Comparison of ENCODE assay signal across 13 cellular contexts in genomic region chr7:54811925-54812264, GRCh38. TPM values are rescaled to one million over a fixed set of nuclear protein-coding genes. Genes with fewer than 3 reads are reported as not detected.
DNase-seq lines count a peak whose midpoint lies in the region; ATAC-seq and TF ChIP-seq lines count a peak whose summit lies in the region.
"Had no signal": no experiment of that assay in that cellular context is flagged by ENCODE, and none has a peak within 500 bp of the region (broad histone marks: within the 10 kb centered on the region; RNA-seq: fewer than 3 reads in every experiment).

No MANE protein-coding gene starts in this region.

- no peak overlapping the region for H4K91ac ChIP-seq in neuronal stem cell (ENCODE audit: low read depth, low read length, poor library complexity)

- H3K27ac ChIP-seq in BLaER1: no peak overlapping the region
- no peak overlapping the region for H3K27ac ChIP-seq in neuronal stem cell (replicated peaks; ENCODE audit: low read length)
- H3K27ac ChIP-seq in Karpas-422 (ENCODE audit: low read length): no peak overlapping the region

- ATAC-seq in HG03196 (IDR thresholded peaks at IDR 0.05; ENCODE audit: unreplicated experiment): no peak

- peak overlapping the region; percentile 43 for H3K4me2 ChIP-seq in BLaER1
- H3K4me2 ChIP-seq in neuronal stem cell (ENCODE audit: insufficient read depth, low read length, poor library complexity, severe bottlenecking): no peak overlapping the region
- H3K4me2 ChIP-seq in Karpas-422 (ENCODE audit: low read depth, low read length, poor library complexity, severe bottlenecking): no peak overlapping the region

- H3K4me1 ChIP-seq in BLaER1 (peaks cover 36% of the 10 kb centered on the region), neuronal stem cell (ENCODE audit: control insufficient read depth in 2 of 2, insufficient read depth in 1 of 2, low read depth in 1 of 2, low read length in 2 of 2) (no peaks in the 10 kb centered on the region), Karpas-422 (ENCODE audit: low read length) (no peaks in the 10 kb centered on the region)

- H3K36me3 ChIP-seq in BLaER1 (no peaks in the 10 kb centered on the region), neuronal stem cell (replicated peaks in 1 of 2; ENCODE audit: control insufficient read depth in 2 of 2, insufficient read depth in 2 of 2, low read length in 2 of 2) (no peaks in the 10 kb centered on the region), Karpas-422 (ENCODE audit: insufficient read depth, low read length) (no peaks in the 10 kb centered on the region)

- H3K4ac ChIP-seq in neuronal stem cell (ENCODE audit: low read length): no peak overlapping the region

- H4K20me1 ChIP-seq in BLaER1: no peaks in the 10 kb centered on the region
- no peaks in the 10 kb centered on the region for H4K20me1 ChIP-seq in Karpas-422 (ENCODE audit: insufficient read depth, low read depth, low read length)

- H3K4me3 ChIP-seq in BLaER1 (no peak overlapping the region), WI38 (ENCODE audit: low read depth, low read length) (peak overlapping the region; percentile 20), fibroblast of mammary gland (ENCODE audit: control insufficient read depth, low read depth, low read length) (no peak overlapping the region), neuronal stem cell (ENCODE audit: low read length in 2 of 2) (no peak overlapping the region), Karpas-422 (ENCODE audit: low read length) (no peak overlapping the region)

- no peak overlapping the region for H2BK12ac ChIP-seq in neuronal stem cell (ENCODE audit: low read length)

- no peak for TF ChIP-seq CTCF in WI38 (IDR thresholded peaks at IDR 0.05; ENCODE audit: low read depth, low read length)
- TF ChIP-seq CTCF in fibroblast of mammary gland (conservative IDR thresholded peaks at IDR 0.05; ENCODE audit: control insufficient read depth, insufficient read depth, low read depth, low read length): no peak

- H2AFZ ChIP-seq in neuronal stem cell (ENCODE audit: low read length) (peak overlapping the region; percentile 29), Karpas-422 (ENCODE audit: low read length) (no peak overlapping the region)

- no peak overlapping the region for H3K23ac ChIP-seq in neuronal stem cell (ENCODE audit: low read depth, low read length, poor library complexity)

- no peaks in the 10 kb centered on the region for H3K27me3 ChIP-seq in BLaER1
- H3K27me3 ChIP-seq in neuronal stem cell (ENCODE audit: control insufficient read depth in 3 of 3, insufficient read depth in 3 of 3, low read depth in 1 of 3, low read length in 3 of 3): peaks cover 0 to 4% (median 0%) of the 10 kb centered on the region in 3 experiments
- no peaks in the 10 kb centered on the region for H3K27me3 ChIP-seq in Karpas-422 (ENCODE audit: low read length)

- no peaks in the 10 kb centered on the region for H3K79me1 ChIP-seq in neuronal stem cell (ENCODE audit: low read depth, low read length)

- H2AK5ac ChIP-seq in neuronal stem cell (ENCODE audit: low read depth, low read length): no peak overlapping the region

- H3K9ac ChIP-seq in BLaER1 (no peak overlapping the region), neuronal stem cell (ENCODE audit: low read depth, low read length, poor library complexity) (no peak overlapping the region), Karpas-422 (ENCODE audit: low read length) (no peak overlapping the region)

- H2BK15ac ChIP-seq in neuronal stem cell (ENCODE audit: low read length): no peak overlapping the region

- H3K18ac ChIP-seq in neuronal stem cell (ENCODE audit: low read length): no peak overlapping the region

- DNase-seq in fibroblast of mammary gland (ENCODE audit: low read depth) (peak; percentile 79), neuronal stem cell (ENCODE audit: low spot score) (no peak), Karpas-422 (no peak), KG1 (lab: John Stamatoyannopoulos, UW) (no peak), kidney glomerular epithelial cell (lab: John Stamatoyannopoulos, UW) (no peak)
- DNase-seq: activated CD8-positive, alpha-beta memory T cell treated with anti-CD3 and anti-CD28 coated beads for 24 hours; activated naive CD4-positive, alpha-beta T cell treated with anti-CD3 and anti-CD28 coated beads, Interleukin-2, amount 50 U/mL, for 16 hours; DND-41; effector CD4-positive, alpha-beta T cell; NCI-H2081 treated with DMSO at 0.1 percent for 48 hours had no signal

- H3K9me3 ChIP-seq in BLaER1 (peaks cover 9% of the 10 kb centered on the region; the same call in 1 of the 2 replicates), neuronal stem cell (replicated peaks in 1 of 2; ENCODE audit: control insufficient read depth in 2 of 2, insufficient read depth in 1 of 2, low read depth in 1 of 2, low read length in 2 of 2) (no peaks in the 10 kb centered on the region), Karpas-422 (ENCODE audit: low read length) (no peaks in the 10 kb centered on the region)

- no peak overlapping the region for H2BK120ac ChIP-seq in neuronal stem cell (ENCODE audit: low read depth, low read length)

- H3K9me2 ChIP-seq in Karpas-422 (replicated peaks; ENCODE audit: insufficient read depth, low read length): no peaks in the 10 kb centered on the region

- H3K14ac ChIP-seq in neuronal stem cell (ENCODE audit: low read length): no peak overlapping the region

- H4K8ac ChIP-seq in neuronal stem cell (ENCODE audit: low read depth, low read length): no peak overlapping the region

- WGBS in neuronal stem cell (ENCODE audit: extremely low coverage in 2 of 2, insufficient read length in 2 of 2, insufficient replicate concordance in 1 of 2), 2 donors: no CpG with 5 or more reads among the region's 6 CpGs

- H3K79me2 ChIP-seq in Karpas-422 (ENCODE audit: low read length): no peaks in the 10 kb centered on the region

- H2BK5ac ChIP-seq in neuronal stem cell (ENCODE audit: low read length): no peak overlapping the region

RNA-seq across cellular contexts. Expression of gene SEC61G, which starts 52.9 kb away (rescaled TPM):
- 151 TPM for polyA plus RNA-seq in neuronal stem cell (2013, experiment 1 of 2)
- 160 TPM for polyA plus RNA-seq in neuronal stem cell (2013, experiment 2 of 2)
- total RNA-seq in Karpas-422 (2014; rRNA removed; shearing (Covaris generic); ENCODE audit: low replicate concordance): 76.8 and 179 TPM in 2 replicates
